28 cellular contexts compared by ENCODE assay signal in genomic region chr2:181621779-181622490, GRCh38. TPM values are rescaled to one million over a fixed set of nuclear protein-coding genes. Genes with fewer than 3 reads are reported as not detected.
"Had no signal": no experiment of that assay in that cellular context is flagged by ENCODE, and none has a peak within 500 bp of the region (broad histone marks: within the 10 kb centered on the region; RNA-seq: fewer than 3 reads in every experiment).

No MANE protein-coding gene starts in this region.

- H3K4me1 ChIP-seq: adrenal gland, ascending aorta, gastrocnemius medialis, left ventricle myocardium inferior, vagina had no signal

- FAIRE-seq: endothelial cell of umbilical vein had no signal

- H3K27me3 ChIP-seq: adrenal gland, ascending aorta, brain microvascular endothelial cell, gastrocnemius medialis, vagina had no signal

- H3K9me3 ChIP-seq: adrenal gland, ascending aorta, gastrocnemius medialis, left ventricle myocardium inferior, thoracic aorta, vagina had no signal

- DNase-seq: activated CD4-positive, alpha-beta T cell treated with anti-CD3 and anti-CD28 coated beads, Interleukin-2, amount 10 ng/mL, durations not matched to agents 7 days and 5 days; activated CD8-positive, alpha-beta T cell treated with anti-CD3 and anti-CD28 coated beads for 36 hours; activated gamma-delta T cell; activated naive CD4-positive, alpha-beta T cell treated with anti-CD3 and anti-CD28 coated beads, Interleukin-2, amount 50 U/mL, for 16 hours; adrenal gland; brain microvascular endothelial cell; effector memory CD4-positive, alpha-beta T cell; gastrocnemius medialis; hippocampal formation; left ventricle myocardium inferior; mammary epithelial cell; naive thymus-derived CD8-positive, alpha-beta T cell; stimulated activated CD4-positive, alpha-beta T cell treated with anti-CD3 and anti-CD28 coated beads, Interleukin-2, amount 100 ng/mL, for 48 hours; stimulated activated CD8-positive, alpha-beta memory T cell treated with anti-CD3 and anti-CD28 coated beads, Interleukin-4, amount 100 ng/mL, for 48 hours; stimulated activated naive B cell treated with anti-CD40 and anti-IgM and Interleukin-4, amounts not matched to agents 10 μg/mL and 1 μg/mL and 100 μg/mL, for 72 hours had no signal

- H3K27ac ChIP-seq: adrenal gland, ascending aorta, brain microvascular endothelial cell, gastrocnemius medialis, left ventricle myocardium inferior, thoracic aorta, vagina, VCaP had no signal

- H3K36me3 ChIP-seq: adrenal gland, ascending aorta, brain microvascular endothelial cell, gastrocnemius medialis, left ventricle myocardium inferior, thoracic aorta, vagina had no signal

- H3K4me3 ChIP-seq: adrenal gland, ascending aorta, gastrocnemius medialis, left ventricle myocardium inferior, thoracic aorta, vagina had no signal

- ATAC-seq: activated CD4-positive, CD25-positive, alpha-beta regulatory T cell treated with anti-CD3 and anti-CD28 coated beads, Interleukin-2, amount 50 U/mL, for 24 hours; activated CD8-positive, alpha-beta T cell treated with anti-CD3 and anti-CD28 coated beads for 36 hours; esophagus mucosa; gastrocnemius medialis; naive thymus-derived CD8-positive, alpha-beta T cell; stimulated activated naive B cell treated with anti-CD40 and anti-IgM and Interleukin-4, amounts not matched to agents 10 μg/mL and 1 μg/mL and 100 μg/mL, for 72 hours had no signal

RNA-seq across cellular contexts. Expression of gene CERKL, which starts 35.0 kb away (rescaled TPM):
- total RNA-seq: activated CD4-positive, alpha-beta T cell treated with anti-CD3 and anti-CD28 coated beads, Interleukin-2, amount 10 ng/mL, durations not matched to agents 7 days and 5 days; activated T-helper 1 cell treated with anti-CD3 and anti-CD28 coated beads, Interleukin-12 subunit alpha, Interleukin-12 subunit beta, Interleukin-2, Interleukin-4 antibody, amounts not matched to agents 30 ng/mL and 10 ng/mL and 1 ng/mL, durations not matched to agents 14 hours and 24 hours and 36 hours; adrenal gland; ascending aorta; dermis microvascular lymphatic vessel endothelial cell; endothelial cell of umbilical vein; esophagus mucosa; left ventricle myocardium inferior; mesothelial cell of epicardium; naive thymus-derived CD8-positive, alpha-beta T cell; osteoblast; posterior vena cava; thoracic aorta; vagina had no signal
- polyA plus RNA-seq: endothelial cell of umbilical vein had no signal

RNA-seq across cellular contexts. Expression of gene NEUROD1, which starts 58.4 kb away (rescaled TPM):
- total RNA-seq: activated CD4-positive, alpha-beta T cell treated with anti-CD3 and anti-CD28 coated beads, Interleukin-2, amount 10 ng/mL, durations not matched to agents 7 days and 5 days; activated CD8-positive, alpha-beta T cell treated with anti-CD3 and anti-CD28 coated beads for 36 hours; activated T-helper 1 cell treated with anti-CD3 and anti-CD28 coated beads, Interleukin-12 subunit alpha, Interleukin-12 subunit beta, Interleukin-2, Interleukin-4 antibody, amounts not matched to agents 30 ng/mL and 10 ng/mL and 1 ng/mL, durations not matched to agents 14 hours and 24 hours and 36 hours; adrenal gland; ascending aorta; dermis microvascular lymphatic vessel endothelial cell; endothelial cell of umbilical vein; esophagus mucosa; gastrocnemius medialis; left ventricle myocardium inferior; mammary epithelial cell; mesothelial cell of epicardium; naive thymus-derived CD8-positive, alpha-beta T cell; osteoblast; posterior vena cava; renal cortical epithelial cell; thoracic aorta; vagina had no signal
- polyA plus RNA-seq: adrenal gland; endothelial cell of umbilical vein; mammary epithelial cell; naive thymus-derived CD8-positive, alpha-beta T cell had no signal
